ENCODE assay signal across 8 cellular contexts in genomic region chr1:1407101-1407956, GRCh38. TPM values are rescaled to one million over a fixed set of nuclear protein-coding genes. Genes with fewer than 3 reads are reported as not detected.
DNase-seq lines count a peak whose midpoint lies in the region; ATAC-seq and TF ChIP-seq lines count a peak whose summit lies in the region.

TSS of gene MRPL20 (minus strand) at chr1:1407293. CDS start at chr1:1407217, 76 bp downstream.

- H3K36me3 ChIP-seq in KOPT-K1 (ENCODE audit: insufficient read depth, low read length), result peaks cover 52% of the 10 kb centered on the region
- H3K36me3 ChIP-seq in Peyer's patch, result peaks cover 0 to 31% (median 0%) of the 10 kb centered on the region in 3 donors
- peaks cover 5 to 52% (median 24%) of the 10 kb centered on the region in 3 donors for H3K36me3 ChIP-seq in esophagus squamous epithelium

- H3K4me1 ChIP-seq in Peyer's patch (peaks cover 0 to 27% (median 12%) of the 10 kb centered on the region in 4 donors), esophagus squamous epithelium (peaks cover 20 to 69% (median 30%) of the 10 kb centered on the region in 3 donors)

- 1% methylated on average over 14 of the region's 96 CpGs; no CpG with 5 or more reads in 1 of the 2 donors for WGBS in esophagus squamous epithelium, 2 donors

- DNase-seq in DMS79 treated with DMSO at 0.1 percent for 48 hours (lab: John Stamatoyannopoulos, UW) (peak; percentile 87), Peyer's patch (peak; percentile 95 to 98 (median 97)), esophagus squamous epithelium (lab: John Stamatoyannopoulos, UW) (peak; percentile 71), myocyte (ENCODE audit: low read depth) (peak; percentile 95)
- peak; percentile 97 for DNase-seq in activated T-cell treated with anti-CD3 and anti-CD28 coated beads, Interleukin-2, amount 50 U/mL, for 48 hours
- peak; percentile 90 to 93 for DNase-seq in stimulated activated CD8-positive, alpha-beta memory T cell treated with anti-CD3 and anti-CD28 coated beads, Interleukin-7, amount 100 ng/mL, for 48 hours (ENCODE audit: extremely low read depth in 1 of 2, low read depth in 1 of 2)

- peak; percentile 84 for ATAC-seq in GM21786 (IDR thresholded peaks at IDR 0.05; ENCODE audit: unreplicated experiment)

- H3K9me3 ChIP-seq in KOPT-K1 (ENCODE audit: insufficient read depth, low read length, poor library complexity, severe bottlenecking) (peaks cover 10% of the 10 kb centered on the region), Peyer's patch (no peaks in the 10 kb centered on the region), esophagus squamous epithelium (no peaks in the 10 kb centered on the region)

- H3K27me3 ChIP-seq in Peyer's patch, result no peaks in the 10 kb centered on the region
- no peaks in the 10 kb centered on the region for H3K27me3 ChIP-seq in esophagus squamous epithelium

- H3K27ac ChIP-seq in KOPT-K1 (ENCODE audit: low read depth, low read length, poor library complexity, severe bottlenecking), result peak within 1 kb of the TSS; percentile 93
- peak within 1 kb of the TSS; percentile 88 to 95 (median 91) for H3K27ac ChIP-seq in Peyer's patch
- peak within 1 kb of the TSS; percentile 85 to 94 (median 90) for H3K27ac ChIP-seq in esophagus squamous epithelium

- TF ChIP-seq CTCF in Peyer's patch (IDR thresholded peaks at IDR 0.05) (peak in 3 of 6 experiments; percentile 22 to 32 (median 30)), esophagus squamous epithelium (IDR thresholded peaks at IDR 0.05) (peak in 1 of 6 experiments; percentile 34)

- TF ChIP-seq POLR2A in Peyer's patch (IDR thresholded peaks at IDR 0.05) (peak; percentile 69 to 72), esophagus squamous epithelium (IDR thresholded peaks at IDR 0.05) (peak in 3 of 4 donors; percentile 9 to 76 (median 65))

- H3K4me3 ChIP-seq in Peyer's patch, result peak within 1 kb of the TSS; percentile 74 to 100 (median 88)
- H3K4me3 ChIP-seq in esophagus squamous epithelium, result peak within 1 kb of the TSS; percentile 77 to 93 (median 84)

- intact Hi-C loops in esophagus squamous epithelium (cut with DNase I), result no loop called here

RNA-seq across cellular contexts. Expression of gene MRPL20, which starts in this region (rescaled TPM):
- total RNA-seq in Peyer's patch, result 10 to 100 TPM; 58.2 to 94.1 (median 78.2) TPM
- total RNA-seq in esophagus squamous epithelium, result 100 to 1,000 TPM in 3 of 4 donors, 10 to 100 TPM in 1; 98.0 to 157 (median 116) TPM
- total RNA-seq in myocyte, result 113 TPM in 2 replicates
- 172 TPM for polyA plus RNA-seq in myocyte (2012)

Comparison
In these comparisons a context has a peak if more than half of its experiments do, and no peak if none do; other contexts are left out.
1. Peak in every context shown above with its lines: DNase-seq, ATAC-seq, H3K4me3 ChIP-seq and H3K27ac ChIP-seq.